In genomic region chr7:46393142-46393541, GRCh38 we compare ENCODE assay signal across 25 cellular contexts.
"Had no signal": no experiment of that assay in that cellular context is flagged by ENCODE, and none has a peak within 500 bp of the region (broad histone marks: within the 10 kb centered on the region; RNA-seq: fewer than 3 reads in every experiment).

No MANE protein-coding gene starts in this region.

- H3K9me3 ChIP-seq: mucosa of descending colon, SJCRH30, suprapubic skin had no signal

- H2AFZ ChIP-seq: parathyroid adenoma had no signal

- H3K4me3 ChIP-seq: mucosa of descending colon, SJCRH30, suprapubic skin had no signal

- DNase-seq: activated B cell treated with CpG ODN at 0.5 μM for 24 hours; activated CD4-positive, alpha-beta T cell treated with anti-CD3 and anti-CD28 coated beads, Interleukin-2, amount 10 ng/mL, durations not matched to agents 24 days and 14 days; activated CD8-positive, alpha-beta memory T cell treated with anti-CD3 and anti-CD28 coated beads, Interleukin-2, amount 50 U/mL, for 4 hours; activated CD8-positive, alpha-beta T cell treated with anti-CD3 and anti-CD28 coated beads, Interleukin-2, amount 10 ng/mL, durations not matched to agents 7 days and 5 days; activated gamma-delta T cell; activated T-cell treated with anti-CD3 and anti-CD28 coated beads, Interleukin-2, amount 50 U/mL, for 72 hours; anterior cingulate cortex; brain microvascular endothelial cell; dermis blood vessel endothelial cell; foreskin keratinocyte; head of caudate nucleus; left colon; mammary epithelial cell; mucosa of descending colon; naive thymus-derived CD4-positive, alpha-beta T cell; retina; SJCRH30; small intestine; stimulated activated CD4-positive, alpha-beta T cell treated with anti-CD3 and anti-CD28 coated beads, Interleukin-4, amount 100 ng/mL, for 4 hours; stimulated activated CD8-positive, alpha-beta memory T cell treated with anti-CD3 and anti-CD28 coated beads, Interleukin-4, amount 100 ng/mL, for 48 hours; stimulated activated naive CD8-positive, alpha-beta T cell treated with anti-CD3 and anti-CD28 coated beads, Interleukin-15, Interleukin-2, amounts not matched to agents 100 U/mL and 50 U/mL, for 24 hours; trophoblast cell had no signal

- H3K36me3 ChIP-seq: brain microvascular endothelial cell, SJCRH30, suprapubic skin had no signal

- H3K4me1 ChIP-seq: foreskin keratinocyte, SJCRH30 had no signal

- ATAC-seq: activated CD8-positive, alpha-beta T cell treated with anti-CD3 and anti-CD28 coated beads, Interleukin-2, amount 10 ng/mL, durations not matched to agents 7 days and 5 days; activated T-cell treated with anti-CD3 and anti-CD28 coated beads, Interleukin-2, amount 50 U/mL, for 72 hours; foreskin keratinocyte; left colon; mucosa of descending colon; naive thymus-derived CD4-positive, alpha-beta T cell; stimulated activated naive CD8-positive, alpha-beta T cell treated with anti-CD3 and anti-CD28 coated beads, Interleukin-15, Interleukin-2, amounts not matched to agents 100 U/mL and 50 U/mL, for 24 hours had no signal

- H3K79me2 ChIP-seq: parathyroid adenoma had no signal

- H3K9ac ChIP-seq: parathyroid adenoma had no signal

- H3K27me3 ChIP-seq: brain microvascular endothelial cell, SJCRH30, suprapubic skin had no signal

- H3K27ac ChIP-seq: brain microvascular endothelial cell, epithelial cell of prostate, foreskin keratinocyte, parathyroid adenoma, SJCRH30, suprapubic skin had no signal
